In the genomic region with DNA sequence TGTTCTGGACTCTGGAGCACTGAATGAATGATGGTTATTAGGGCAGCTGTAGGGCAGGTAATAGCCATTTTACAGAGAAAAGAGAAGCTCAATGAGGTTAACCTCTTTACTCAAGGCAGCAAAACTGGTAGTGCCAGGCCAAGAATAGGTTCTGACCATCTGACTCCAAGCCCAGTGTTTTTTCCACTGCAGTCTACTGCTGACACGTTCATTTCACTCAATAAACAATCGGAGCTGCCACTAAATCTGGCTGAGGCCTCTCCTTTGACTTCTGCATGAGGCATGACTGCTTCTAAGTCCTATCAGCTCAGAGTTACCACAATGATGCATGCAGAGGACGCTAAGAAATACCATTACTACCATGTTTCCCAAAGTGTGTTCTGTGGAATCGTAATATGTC, we compare ENCODE assay signal across 16 cellular contexts.
DNase-seq lines count a peak whose midpoint lies in the region; ATAC-seq and TF ChIP-seq lines count a peak whose summit lies in the region.
"Had no signal": no experiment of that assay in that cellular context is flagged by ENCODE, and none has a peak within 500 bp of the region (broad histone marks: within the 10 kb centered on the region; RNA-seq: fewer than 3 reads in every experiment).

No MANE protein-coding gene starts in this region.

- DNase-seq in heart left ventricle (peak in 1 of 5 donors; percentile 30), right atrium auricular region (ENCODE audit: low spot score) (no peak), left kidney (ENCODE audit: low read depth, low spot score) (peak; percentile 47), psoas muscle (no peak), aorta (no peak)
- DNase-seq in activated CD4-positive, alpha-beta T cell treated with anti-CD3 and anti-CD28 coated beads, Interleukin-2, amount 10 ng/mL, durations not matched to agents 24 days and 14 days, result no peak
- DNase-seq: C1 segment of cervical spinal cord; Calu3; CD4-positive, alpha-beta memory T cell; COR-L47; DMS53; DMS79 treated with DMSO at 0.1 percent for 48 hours; GF-D8; H9 had no signal

- H3K27ac Mint-ChIP-seq in activated CD4-positive, alpha-beta T cell treated with anti-CD3 and anti-CD28 coated beads, Interleukin-2, amount 10 ng/mL, durations not matched to agents 24 days and 14 days, result no peak overlapping the region
- H3K27ac Mint-ChIP-seq: CD4-positive, alpha-beta memory T cell; GM23338; H9 had no signal

- no peak overlapping the region for H3K4me3 Mint-ChIP-seq in activated CD4-positive, alpha-beta T cell treated with anti-CD3 and anti-CD28 coated beads, Interleukin-2, amount 10 ng/mL, durations not matched to agents 24 days and 14 days
- H3K4me3 Mint-ChIP-seq: CD4-positive, alpha-beta memory T cell; GM23338; H9 had no signal

- H3K4me1 Mint-ChIP-seq in activated CD4-positive, alpha-beta T cell treated with anti-CD3 and anti-CD28 coated beads, Interleukin-2, amount 10 ng/mL, durations not matched to agents 24 days and 14 days, result no peaks in the 10 kb centered on the region
- H3K4me1 Mint-ChIP-seq: CD4-positive, alpha-beta memory T cell had no signal

- TF ChIP-seq POLR2A in heart left ventricle (IDR thresholded peaks at IDR 0.05), result no peak

- H3K36me3 Mint-ChIP-seq in activated CD4-positive, alpha-beta T cell treated with anti-CD3 and anti-CD28 coated beads, Interleukin-2, amount 10 ng/mL, durations not matched to agents 24 days and 14 days (ENCODE audit: low read depth), result no peaks in the 10 kb centered on the region
- H3K36me3 Mint-ChIP-seq: CD4-positive, alpha-beta memory T cell had no signal

- no peak overlapping the region for H3K4me3 ChIP-seq in heart left ventricle
- no peak overlapping the region for H3K4me3 ChIP-seq in right atrium auricular region
- H3K4me3 ChIP-seq in psoas muscle, result no peak overlapping the region
- no peak overlapping the region for H3K4me3 ChIP-seq in aorta (ENCODE audit: low read length in 2 of 2)
- H3K4me3 ChIP-seq: GM23338 had no signal

- 67 to 81% (median 69%) methylated on average over 4 of the region's 4 CpGs for whole genome bisulfite sequencing in heart left ventricle, 4 donors
- WGBS in psoas muscle, 3 donors, result 56 to 63% (median 56%) methylated on average over 4 of the region's 4 CpGs
- 47 to 53% methylated on average over 4 of the region's 4 CpGs for WGBS in aorta, 2 donors

- peak overlapping the region in 4 of 12 donors; percentile 26 to 42 (median 30) for H3K27ac ChIP-seq in heart left ventricle
- no peak overlapping the region for H3K27ac ChIP-seq in right atrium auricular region
- no peak overlapping the region for H3K27ac ChIP-seq in psoas muscle
- H3K27ac ChIP-seq in aorta (ENCODE audit: low read depth in 1 of 2, low read length in 2 of 2), result peak overlapping the region in 1 of 2 donors; percentile 40

- H3K27me3 Mint-ChIP-seq in activated CD4-positive, alpha-beta T cell treated with anti-CD3 and anti-CD28 coated beads, Interleukin-2, amount 10 ng/mL, durations not matched to agents 24 days and 14 days, result no peaks in the 10 kb centered on the region

- H3K36me3 ChIP-seq in heart left ventricle, result peaks cover 0 to 4% (median 0%) of the 10 kb centered on the region in 9 donors
- no peaks in the 10 kb centered on the region for H3K36me3 ChIP-seq in right atrium auricular region
- no peaks in the 10 kb centered on the region for H3K36me3 ChIP-seq in psoas muscle (ENCODE audit: insufficient read depth in 1 of 2, low read depth in 1 of 2)
- no peaks in the 10 kb centered on the region for H3K36me3 ChIP-seq in aorta (ENCODE audit: control insufficient read depth in 1 of 2, insufficient read depth in 2 of 2, low read length in 1 of 2)

- H3K27me3 ChIP-seq in heart left ventricle (no peaks in the 10 kb centered on the region), right atrium auricular region (no peaks in the 10 kb centered on the region), psoas muscle (ENCODE audit: insufficient read depth in 3 of 3, low read length in 2 of 3) (no peaks in the 10 kb centered on the region), aorta (ENCODE audit: control insufficient read depth in 1 of 2, insufficient read depth in 2 of 2, low read length in 1 of 2) (no peaks in the 10 kb centered on the region)

- intact Hi-C loops in heart left ventricle (cut with DNase I) (no loop called here), psoas muscle (cut with DNase I) (no loop called here), aorta (cut with DNase I) (no loop called here)
- intact Hi-C loops in activated CD4-positive, alpha-beta T cell treated with anti-CD3 and anti-CD28 coated beads, Interleukin-2, amount 10 ng/mL, durations not matched to agents 24 days and 14 days (cut with micrococcal nuclease), result no loop called here

- H3K4me1 ChIP-seq in heart left ventricle, result peaks cover 0 to 7% (median 0%) of the 10 kb centered on the region in 12 donors
- no peaks in the 10 kb centered on the region for H3K4me1 ChIP-seq in right atrium auricular region
- no peaks in the 10 kb centered on the region for H3K4me1 ChIP-seq in psoas muscle
- H3K4me1 ChIP-seq in aorta (ENCODE audit: control insufficient read depth in 1 of 2, insufficient read depth in 2 of 2, low read length in 2 of 2), result peaks cover 5 to 9% of the 10 kb centered on the region in 2 donors

- ATAC-seq in heart left ventricle, result peak in 3 of 4 donors; percentile 81 to 92 (median 82)
- peak in 3 of 4 donors; percentile 55 to 84 (median 74) for ATAC-seq in psoas muscle
- peak; percentile 37 for ATAC-seq in aorta (ENCODE audit: low FRiP score)
- ATAC-seq: GM23338, HCT116 had no signal

- no peaks in the 10 kb centered on the region for H3K9me3 ChIP-seq in heart left ventricle
- no peaks in the 10 kb centered on the region for H3K9me3 ChIP-seq in right atrium auricular region
- H3K9me3 ChIP-seq in psoas muscle, result no peaks in the 10 kb centered on the region
- no peaks in the 10 kb centered on the region for H3K9me3 ChIP-seq in aorta (ENCODE audit: control insufficient read depth, low read length)

- H3K9me3 Mint-ChIP-seq in activated CD4-positive, alpha-beta T cell treated with anti-CD3 and anti-CD28 coated beads, Interleukin-2, amount 10 ng/mL, durations not matched to agents 24 days and 14 days, result no peaks in the 10 kb centered on the region
- H3K9me3 Mint-ChIP-seq: GM23338, H9 had no signal

- TF ChIP-seq CTCF in heart left ventricle (IDR thresholded peaks at IDR 0.05) (no peak), right atrium auricular region (IDR thresholded peaks at IDR 0.05) (no peak), psoas muscle (IDR thresholded peaks at IDR 0.05) (no peak)
